8 cellular contexts compared by ENCODE assay signal in the genomic region with DNA sequence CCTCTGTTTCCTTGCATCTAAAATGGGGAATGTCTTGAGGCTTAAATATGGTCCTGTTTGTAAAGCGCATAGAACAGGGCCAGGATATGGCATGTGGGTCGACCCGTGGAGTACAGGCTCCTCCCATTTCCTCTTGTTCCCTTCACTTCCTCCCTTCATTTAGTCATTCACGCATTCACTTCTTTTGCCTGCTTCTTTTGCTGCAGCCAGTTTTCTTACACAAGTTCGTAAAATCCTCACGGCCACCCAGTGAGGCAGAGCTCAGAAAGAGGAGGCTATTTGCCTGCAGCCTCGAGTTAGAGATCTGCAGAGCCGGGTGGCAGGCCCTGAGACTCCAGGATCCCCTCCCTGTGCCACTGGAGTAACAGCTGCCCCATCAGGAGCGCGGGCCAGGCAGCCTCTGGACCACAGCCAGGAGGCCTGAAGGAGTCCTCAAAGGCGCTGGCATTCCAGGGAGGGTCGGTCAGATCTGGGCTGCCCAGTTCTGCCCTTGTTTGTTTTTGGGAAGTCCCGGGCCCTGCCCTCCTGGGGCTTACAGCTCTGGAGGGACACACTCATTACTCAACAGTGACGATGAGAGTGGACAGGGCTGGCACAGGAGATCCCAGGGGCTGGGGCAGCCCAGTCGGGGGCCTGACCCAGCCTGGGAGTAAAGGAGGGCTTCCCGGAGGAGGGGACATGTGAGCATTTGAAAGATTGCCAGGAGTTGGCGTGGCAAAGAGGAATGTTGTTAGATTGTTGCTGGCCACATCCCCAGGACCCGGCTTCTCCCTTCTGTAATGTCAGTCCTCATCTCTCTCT. TPM values are rescaled to one million over a fixed set of nuclear protein-coding genes. Genes with fewer than 3 reads are reported as not detected.
DNase-seq lines count a peak whose midpoint lies in the region; ATAC-seq and TF ChIP-seq lines count a peak whose summit lies in the region.

No MANE protein-coding gene starts in this region.

- H3K4me1 Mint-ChIP-seq in brain (peaks cover 50% of the 10 kb centered on the region), memory B cell (peaks cover 54% of the 10 kb centered on the region)

- H3K27me3 Mint-ChIP-seq in brain (peaks cover 6% of the 10 kb centered on the region), memory B cell (no peaks in the 10 kb centered on the region)

- H3K36me3 Mint-ChIP-seq in brain (peaks cover 17% of the 10 kb centered on the region), memory B cell (peaks cover 16% of the 10 kb centered on the region)

- no peak for ATAC-seq in memory B cell (ENCODE audit: low read depth)
- no peak for ATAC-seq in GM21447 (IDR thresholded peaks at IDR 0.05; ENCODE audit: unreplicated experiment)
- ATAC-seq in HG03196 (IDR thresholded peaks at IDR 0.05; ENCODE audit: unreplicated experiment): no peak

- peaks cover 0 to 1% (median 0%) of the 10 kb centered on the region in 5 experiments for H3K9me3 Mint-ChIP-seq in brain
- H3K9me3 Mint-ChIP-seq in memory B cell: no peaks in the 10 kb centered on the region

- H3K4me3 Mint-ChIP-seq in brain (peak overlapping the region in 2 of 5 experiments; percentile 27 to 56), memory B cell (peak overlapping the region; percentile 15)

- no peak for TF ChIP-seq CTCF in brain (conservative IDR thresholded peaks at IDR 0.05)

- DNase-seq in GM03348 (ENCODE audit: low spot score) (peak; percentile 62), NAMALWA (ENCODE audit: low spot score) (peak; percentile 47), memory B cell (ENCODE audit: low spot score in 2 of 2) (no peak), NCI-H1417 (lab: John Stamatoyannopoulos, UW) (no peak), HuH-7 (ENCODE audit: low spot score) (no peak)

- peak overlapping the region; percentile 42 to 88 (median 75) for H3K27ac Mint-ChIP-seq in brain
- H3K27ac Mint-ChIP-seq in memory B cell: peak overlapping the region; percentile 91

RNA-seq across cellular contexts. Expression of a gene that starts 4.6 kb away (rescaled TPM):
- polyA plus RNA-seq in brain (ENCODE audit: insufficient read depth, low read depth, low replicate concordance): 96.7 TPM

RNA-seq across cellular contexts. Expression of a gene that starts 54.6 kb away (rescaled TPM):
- 3.4 TPM for polyA plus RNA-seq in brain (ENCODE audit: insufficient read depth, low read depth, low replicate concordance)

Comparison
In these comparisons a context has a peak if more than half of its experiments do, and no peak if none do; other contexts are left out.
1. DNase-seq: peak in GM03348 (single experiment) and NAMALWA (single experiment); none in memory B cell (0 of 2), NCI-H1417 (0 of 3) and HuH-7 (single experiment).